Comparison of ENCODE assay signal across 31 cellular contexts in genomic region chr1:70877343-70877742, GRCh38.
"Had no signal": no experiment of that assay in that cellular context is flagged by ENCODE, and none has a peak within 500 bp of the region (broad histone marks: within the 10 kb centered on the region; RNA-seq: fewer than 3 reads in every experiment).

No MANE protein-coding gene starts in this region.

- H3K27ac ChIP-seq: ascending aorta, cardiac muscle cell, WERI-Rb-1 had no signal

- H3K9me3 ChIP-seq: ascending aorta had no signal

- H3K4me3 ChIP-seq: ascending aorta, cardiac muscle cell had no signal

- DNase-seq: activated CD4-positive, alpha-beta memory T cell treated with anti-CD3 and anti-CD28 coated beads, Interleukin-2, amount 10 ng/mL, durations not matched to agents 7 days and 5 days; activated CD4-positive, alpha-beta T cell treated with anti-CD3 and anti-CD28 coated beads for 1 hour; activated CD4-positive, alpha-beta T cell treated with anti-CD3 and anti-CD28 coated beads for 36 hours; activated CD4-positive, alpha-beta T cell treated with anti-CD3 and anti-CD28 coated beads for 48 hours; activated CD4-positive, alpha-beta T cell treated with anti-CD3 and anti-CD28 coated beads, Interleukin-2, amount 10 ng/mL, durations not matched to agents 7 days and 5 days; activated CD4-positive, alpha-beta T cell treated with anti-CD3 and anti-CD28 coated beads, Interleukin-2, amount 50 U/mL, for 48 hours; activated CD4-positive, CD25-positive, alpha-beta regulatory T cell; activated CD8-positive, alpha-beta memory T cell treated with anti-CD3 and anti-CD28 coated beads for 24 hours; activated CD8-positive, alpha-beta memory T cell treated with anti-CD3 and anti-CD28 coated beads, Interleukin-2, amount 10 ng/mL, durations not matched to agents 7 days and 5 days; activated CD8-positive, alpha-beta memory T cell treated with anti-CD3 and anti-CD28 coated beads, Interleukin-2, amount 50 U/mL, for 48 hours; activated CD8-positive, alpha-beta T cell treated with anti-CD3 and anti-CD28 coated beads, Interleukin-2, amount 10 ng/mL, durations not matched to agents 7 days and 5 days; activated effector memory CD4-positive, alpha-beta T cell treated with Interleukin-2 at 50 U/mL for 16 hours; activated gamma-delta T cell; activated naive CD4-positive, alpha-beta T cell treated with anti-CD3 and anti-CD28 coated beads, Interleukin-2, amount 10 ng/mL, durations not matched to agents 7 days and 5 days; activated naive CD4-positive, alpha-beta T cell treated with Interleukin-2 at 50 U/mL for 16 hours; activated naive CD8-positive, alpha-beta T cell treated with anti-CD3 and anti-CD28 coated beads, Interleukin-2, amount 10 ng/mL, durations not matched to agents 7 days and 5 days; activated naive CD8-positive, alpha-beta T cell treated with anti-CD3 and anti-CD28 coated beads, Interleukin-2, amount 50 U/mL, for 24 hours; activated T-cell treated with anti-CD3 and anti-CD28 coated beads, Interleukin-2, amount 50 U/mL, for 24 hours; activated T-cell treated with anti-CD3 and anti-CD28 coated beads, Interleukin-2, amount 50 U/mL, for 48 hours; amygdala; anterior cingulate cortex; caudate nucleus; cerebellar nuclear complex; T-helper 1 cell; T-helper 2 cell; T-helper 9 cell; WERI-Rb-1 had no signal

- H3K27me3 ChIP-seq: ascending aorta, cardiac muscle cell had no signal

- ATAC-seq: activated CD4-positive, alpha-beta T cell treated with anti-CD3 and anti-CD28 coated beads for 36 hours; activated CD4-positive, CD25-positive, alpha-beta regulatory T cell treated with anti-CD3 and anti-CD28 coated beads, Interleukin-2, amount 50 U/mL, for 24 hours; activated CD8-positive, alpha-beta memory T cell treated with anti-CD3 and anti-CD28 coated beads, Interleukin-2, amount 10 ng/mL, durations not matched to agents 7 days and 5 days; activated CD8-positive, alpha-beta T cell treated with anti-CD3 and anti-CD28 coated beads, Interleukin-2, amount 10 ng/mL, durations not matched to agents 7 days and 5 days; activated naive CD8-positive, alpha-beta T cell treated with anti-CD3 and anti-CD28 coated beads, Interleukin-2, amount 50 U/mL, for 24 hours; WTC11 had no signal

- H3K36me3 ChIP-seq: ascending aorta, cardiac muscle cell, WERI-Rb-1 had no signal
